ENCODE assay signal across 8 cellular contexts in the genomic region with DNA sequence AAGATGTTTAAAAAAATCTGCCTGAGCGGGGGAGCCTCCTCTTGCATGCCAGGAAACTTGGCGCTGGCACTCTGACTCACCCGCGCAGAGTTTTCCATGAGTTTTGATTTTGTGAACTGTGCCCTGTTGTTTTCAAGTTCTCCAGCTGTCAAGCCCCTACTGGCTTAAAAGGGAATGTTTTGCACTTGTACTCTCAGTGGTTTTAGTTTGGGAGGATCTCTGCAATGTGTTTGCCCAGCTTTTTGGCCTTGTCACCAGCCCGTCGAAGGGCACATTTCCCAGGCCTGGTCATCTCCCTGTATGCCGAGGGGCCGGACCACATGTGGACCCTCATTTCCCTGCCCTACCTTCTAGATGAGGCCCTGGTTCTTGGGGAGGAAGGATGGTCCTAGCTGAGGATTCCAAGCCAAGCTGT. TPM values are rescaled to one million over a fixed set of nuclear protein-coding genes. Genes with fewer than 3 reads are reported as not detected.
A peak's percentile ranks its signal among the peaks of the same experiment; 100 is the strongest.
DNase-seq lines count a peak whose midpoint lies in the region; ATAC-seq and TF ChIP-seq lines count a peak whose summit lies in the region.

No MANE protein-coding gene starts in this region.

- H3K9me3 ChIP-seq in Caco-2: no peaks in the 10 kb centered on the region
- no peaks in the 10 kb centered on the region for H3K9me3 ChIP-seq in neural cell (ENCODE audit: low read length)

- no TSS peak for BruUV-seq in Caco-2 (replicated peaks; lab: Mats Ljungman, UMichigan)

- H3K27ac Mint-ChIP-seq in Caco-2 (ENCODE audit: unreplicated experiment): no peak overlapping the region
- H3K27ac Mint-ChIP-seq in activated CD8-positive, alpha-beta T cell treated with anti-CD3 and anti-CD28 coated beads, Interleukin-2, amount 10 ng/mL, durations not matched to agents 7 days and 5 days: no peak overlapping the region

- no peak for TF ChIP-seq RAD21 in neural cell (conservative IDR thresholded peaks at IDR 0.05)

- CTCF ChIA-PET in Caco-2 (lab: Charles Lee): interaction anchor here (0.5 to 1.7 kb wide), 3 partner anchors 16 to 191 kb away, joined by 3 to 4 read pairs (median 4); a partner anchor contains a TSS
- CTCF ChIA-PET in activated CD8-positive, alpha-beta T cell treated with anti-CD3 and anti-CD28 coated beads, Interleukin-2, amount 10 ng/mL, durations not matched to agents 7 days and 5 days (lab: Charles Lee): no interaction called here

- no peaks in the 10 kb centered on the region for H3K27me3 Mint-ChIP-seq in Caco-2 (ENCODE audit: insufficient read depth, unreplicated experiment)
- H3K27me3 Mint-ChIP-seq in activated CD8-positive, alpha-beta T cell treated with anti-CD3 and anti-CD28 coated beads, Interleukin-2, amount 10 ng/mL, durations not matched to agents 7 days and 5 days (ENCODE audit: low read depth): no peaks in the 10 kb centered on the region

- H3K4me1 ChIP-seq in Caco-2: no peaks in the 10 kb centered on the region

- ATAC-seq in activated CD8-positive, alpha-beta T cell treated with anti-CD3 and anti-CD28 coated beads, Interleukin-2, amount 10 ng/mL, durations not matched to agents 7 days and 5 days: no peak
- ATAC-seq in HG03108 (IDR thresholded peaks at IDR 0.05; ENCODE audit: unreplicated experiment): no peak

- H3K27me3 ChIP-seq in Caco-2 (replicated peaks; ENCODE audit: control insufficient read depth, insufficient read depth, low read length) (no peaks in the 10 kb centered on the region), neural cell (ENCODE audit: insufficient read depth, low read depth, low read length) (no peaks in the 10 kb centered on the region)

- H3K4me3 ChIP-seq in Caco-2 (ENCODE audit: low read depth, low read length) (no peak overlapping the region), epithelial cell of esophagus (ENCODE audit: low read length) (no peak overlapping the region), neural cell (ENCODE audit: low read length) (no peak overlapping the region)

- H3F3A ChIP-seq in neural cell (ENCODE audit: insufficient read depth, low read length, poor library complexity, severe bottlenecking): no peaks in the 10 kb centered on the region

- intact Hi-C loops in Caco-2 (cut with micrococcal nuclease; ENCODE audit: unreplicated experiment): loop anchor here (5.0 kb wide), 1 partner anchor 34 kb away; no protein-coding TSS in a partner anchor

- H3K27ac ChIP-seq in neural cell (ENCODE audit: low read length): no peak overlapping the region

- peaks cover 8% of the 10 kb centered on the region for H3K4me1 Mint-ChIP-seq in Caco-2 (ENCODE audit: low read depth, unreplicated experiment)
- no peaks in the 10 kb centered on the region for H3K4me1 Mint-ChIP-seq in activated CD8-positive, alpha-beta T cell treated with anti-CD3 and anti-CD28 coated beads, Interleukin-2, amount 10 ng/mL, durations not matched to agents 7 days and 5 days (ENCODE audit: low read depth)

- H3K4me2 ChIP-seq in neural cell (ENCODE audit: low read length): no peak overlapping the region

- H3K4me3 Mint-ChIP-seq in Caco-2 (ENCODE audit: unreplicated experiment): no peak overlapping the region
- no peak overlapping the region for H3K4me3 Mint-ChIP-seq in activated CD8-positive, alpha-beta T cell treated with anti-CD3 and anti-CD28 coated beads, Interleukin-2, amount 10 ng/mL, durations not matched to agents 7 days and 5 days

- H4K20me1 ChIP-seq in neural cell (ENCODE audit: insufficient read depth): no peaks in the 10 kb centered on the region

- H3K9ac ChIP-seq in neural cell (ENCODE audit: low read length): no peak overlapping the region

- no peaks in the 10 kb centered on the region for H3K36me3 Mint-ChIP-seq in Caco-2 (ENCODE audit: insufficient read depth, unreplicated experiment)
- no peaks in the 10 kb centered on the region for H3K36me3 Mint-ChIP-seq in activated CD8-positive, alpha-beta T cell treated with anti-CD3 and anti-CD28 coated beads, Interleukin-2, amount 10 ng/mL, durations not matched to agents 7 days and 5 days (ENCODE audit: low read depth)

- H3K9me3 Mint-ChIP-seq in Caco-2 (ENCODE audit: unreplicated experiment): no peaks in the 10 kb centered on the region
- no peaks in the 10 kb centered on the region for H3K9me3 Mint-ChIP-seq in activated CD8-positive, alpha-beta T cell treated with anti-CD3 and anti-CD28 coated beads, Interleukin-2, amount 10 ng/mL, durations not matched to agents 7 days and 5 days (ENCODE audit: insufficient read depth)

- H2AFZ ChIP-seq in neural cell (ENCODE audit: low read depth, low read length): no peak overlapping the region

- TF ChIP-seq EP300 in neural cell (conservative IDR thresholded peaks at IDR 0.05; ENCODE audit: poor library complexity, severe bottlenecking): no peak

- H3K9me2 ChIP-seq in neural cell (ENCODE audit: insufficient read depth, low read length): no peaks in the 10 kb centered on the region

- H3K36me3 ChIP-seq in Caco-2 (ENCODE audit: control insufficient read depth, insufficient read depth, low read length) (no peaks in the 10 kb centered on the region), neural cell (ENCODE audit: insufficient read depth, low read length) (no peaks in the 10 kb centered on the region)

- TF ChIP-seq CTCF in Caco-2 (IDR thresholded peaks at IDR 0.05; ENCODE audit: insufficient read depth in 1 of 2, low read depth in 1 of 2, low read length in 1 of 2, severe bottlenecking in 1 of 2, unreplicated experiment in 1 of 2) (peak; percentile 59 to 63), epithelial cell of esophagus (IDR thresholded peaks at IDR 0.05; ENCODE audit: insufficient read depth, low read depth, low read length, missing control alignments) (peak; percentile 59), neural cell (IDR thresholded peaks at IDR 0.05; ENCODE audit: poor library complexity, severe bottlenecking) (peak; percentile 26), GM10266 (IDR thresholded peaks at IDR 0.05; ENCODE audit: control insufficient read depth, insufficient read depth, low read depth, missing control alignments) (no peak)

- no peaks in the 10 kb centered on the region for H3K79me2 ChIP-seq in neural cell (replicated peaks; ENCODE audit: insufficient read depth, low read length)

- POLR2A ChIA-PET in Caco-2 (lab: Charles Lee): interaction anchor here (0.7 to 1.0 kb wide), 2 partner anchors 48 to 382 kb away, joined by 3 read pairs; a partner anchor contains a TSS
- POLR2A ChIA-PET in activated CD8-positive, alpha-beta T cell treated with anti-CD3 and anti-CD28 coated beads, Interleukin-2, amount 10 ng/mL, durations not matched to agents 7 days and 5 days (lab: Charles Lee): no interaction called here

- DNase-seq in Caco-2 (peak in 1 of 2 experiments; percentile 15), NCI-H446 (lab: John Stamatoyannopoulos, UW) (peak; percentile 29 to 56), epithelial cell of esophagus (ENCODE audit: low read depth) (peak; percentile 74), GM10266 (ENCODE audit: extremely low spot score) (no peak), NCI-H510A treated with DMSO at 0.1 percent for 48 hours (lab: John Stamatoyannopoulos, UW) (no peak)
- DNase-seq in activated CD8-positive, alpha-beta T cell treated with anti-CD3 and anti-CD28 coated beads, Interleukin-2, amount 10 ng/mL, durations not matched to agents 7 days and 5 days: no peak

TF ChIP-seq in neural cell, 6 proteins besides CTCF, POLR2A, EP300 and RAD21:
- TF ChIP-seq TAF1 (IDR thresholded peaks at IDR 0.05; ENCODE audit: low read depth) (no peak), EZH2 (IDR thresholded peaks at IDR 0.05; ENCODE audit: borderline replicate concordance, insufficient read depth, low read length, poor library complexity, severe bottlenecking) (no peak), POLR2AphosphoS5 (IDR thresholded peaks at IDR 0.05) (no peak), SMC3 (conservative IDR thresholded peaks at IDR 0.05; ENCODE audit: poor library complexity) (no peak), MXI1 (conservative IDR thresholded peaks at IDR 0.05; ENCODE audit: poor library complexity, severe bottlenecking) (no peak)
- TF ChIP-seq, protein P1, sequence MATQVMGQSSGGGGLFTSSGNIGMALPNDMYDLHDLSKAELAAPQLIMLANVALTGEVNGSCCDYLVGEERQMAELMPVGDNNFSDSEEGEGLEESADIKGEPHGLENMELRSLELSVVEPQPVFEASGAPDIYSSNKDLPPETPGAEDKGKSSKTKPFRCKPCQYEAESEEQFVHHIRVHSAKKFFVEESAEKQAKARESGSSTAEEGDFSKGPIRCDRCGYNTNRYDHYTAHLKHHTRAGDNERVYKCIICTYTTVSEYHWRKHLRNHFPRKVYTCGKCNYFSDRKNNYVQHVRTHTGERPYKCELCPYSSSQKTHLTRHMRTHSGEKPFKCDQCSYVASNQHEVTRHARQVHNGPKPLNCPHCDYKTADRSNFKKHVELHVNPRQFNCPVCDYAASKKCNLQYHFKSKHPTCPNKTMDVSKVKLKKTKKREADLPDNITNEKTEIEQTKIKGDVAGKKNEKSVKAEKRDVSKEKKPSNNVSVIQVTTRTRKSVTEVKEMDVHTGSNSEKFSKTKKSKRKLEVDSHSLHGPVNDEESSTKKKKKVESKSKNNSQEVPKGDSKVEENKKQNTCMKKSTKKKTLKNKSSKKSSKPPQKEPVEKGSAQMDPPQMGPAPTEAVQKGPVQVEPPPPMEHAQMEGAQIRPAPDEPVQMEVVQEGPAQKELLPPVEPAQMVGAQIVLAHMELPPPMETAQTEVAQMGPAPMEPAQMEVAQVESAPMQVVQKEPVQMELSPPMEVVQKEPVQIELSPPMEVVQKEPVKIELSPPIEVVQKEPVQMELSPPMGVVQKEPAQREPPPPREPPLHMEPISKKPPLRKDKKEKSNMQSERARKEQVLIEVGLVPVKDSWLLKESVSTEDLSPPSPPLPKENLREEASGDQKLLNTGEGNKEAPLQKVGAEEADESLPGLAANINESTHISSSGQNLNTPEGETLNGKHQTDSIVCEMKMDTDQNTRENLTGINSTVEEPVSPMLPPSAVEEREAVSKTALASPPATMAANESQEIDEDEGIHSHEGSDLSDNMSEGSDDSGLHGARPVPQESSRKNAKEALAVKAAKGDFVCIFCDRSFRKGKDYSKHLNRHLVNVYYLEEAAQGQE (IDR thresholded peaks at IDR 0.05; ENCODE audit: borderline replicate concordance): no peak

RNA-seq across cellular contexts. Expression of a gene that starts 12.2 kb away (rescaled TPM):
- total RNA-seq in Caco-2 (2022): 0.14 TPM in 1 of 2 replicates, not detected in the other
- polyA plus RNA-seq in neural cell: not detected in 2 replicates
- not detected in 2 replicates for polyA minus RNA-seq in neural cell
- total RNA-seq in activated CD8-positive, alpha-beta T cell treated with anti-CD3 and anti-CD28 coated beads, Interleukin-2, amount 10 ng/mL, durations not matched to agents 7 days and 5 days: not detected

RNA-seq across cellular contexts. Expression of a gene that starts 20.1 kb away (rescaled TPM):
- not detected in 2 replicates for total RNA-seq in Caco-2 (2022)
- polyA plus RNA-seq in neural cell: not detected in 2 replicates
- polyA minus RNA-seq in neural cell: not detected in 2 replicates
- not detected for total RNA-seq in activated CD8-positive, alpha-beta T cell treated with anti-CD3 and anti-CD28 coated beads, Interleukin-2, amount 10 ng/mL, durations not matched to agents 7 days and 5 days

RNA-seq across cellular contexts. Expression of a gene that starts 47.9 kb away (rescaled TPM):
- total RNA-seq in Caco-2 (2022): 59.5 and 63.6 TPM in 2 replicates
- 14.1 and 14.2 TPM in 2 replicates for polyA plus RNA-seq in neural cell
- polyA minus RNA-seq in neural cell: 7.5 and 7.9 TPM in 2 replicates
- 10 to 100 TPM; 19.1 to 21.2 TPM for total RNA-seq in activated CD8-positive, alpha-beta T cell treated with anti-CD3 and anti-CD28 coated beads, Interleukin-2, amount 10 ng/mL, durations not matched to agents 7 days and 5 days

Comparison
In these comparisons a context has a peak if more than half of its experiments do, and no peak if none do; other contexts are left out.
1. DNase-seq: peak in NCI-H446 (2 of 2) and epithelial cell of esophagus (single experiment); none in activated CD8-positive, alpha-beta T cell treated with anti-CD3 and anti-CD28 coated beads, Interleukin-2, amount 10 ng/mL, durations not matched to agents 7 days and 5 days (single experiment), GM10266 (single experiment) and NCI-H510A treated with DMSO at 0.1 percent for 48 hours (single experiment).